ENCODE assay signal across 23 cellular contexts in genomic region chr15:89021224-89021623, GRCh38.
DNase-seq lines count a peak whose midpoint lies in the region; ATAC-seq, FAIRE-seq and TF ChIP-seq lines count a peak whose summit lies in the region.
"Had no signal": no experiment of that assay in that cellular context is flagged by ENCODE, and none has a peak within 500 bp of the region (broad histone marks: within the 10 kb centered on the region; RNA-seq: fewer than 3 reads in every experiment).

No MANE protein-coding gene starts in this region.

- peaks cover 0 to 17% (median 0%) of the 10 kb centered on the region in 4 donors for H3K9me3 ChIP-seq in tibial nerve
- H3K9me3 ChIP-seq in kidney (ENCODE audit: control insufficient read depth in 1 of 2, low read length in 2 of 2) = peaks cover 0 to 2% of the 10 kb centered on the region in 2 donors
- H3K9me3 ChIP-seq: body of pancreas, neutrophil, right lobe of liver had no signal

- H3K27ac ChIP-seq in angular gyrus (ENCODE audit: low read depth, low read length) (peak overlapping the region; percentile 48), tibial nerve (peak overlapping the region; percentile 20 to 83 (median 66)), kidney (ENCODE audit: low read depth in 2 of 2, low read length in 2 of 2) (no peak overlapping the region)
- H3K27ac ChIP-seq: BLaER1, body of pancreas, hepatocyte, KMS-11, neutrophil, right lobe of liver, SK-N-MC had no signal

- no peak for TF ChIP-seq POLR2A in tibial nerve (IDR thresholded peaks at IDR 0.05)

- no peak for TF ChIP-seq CTCF in tibial nerve (IDR thresholded peaks at IDR 0.05)
- no peak for TF ChIP-seq CTCF in kidney (IDR thresholded peaks at IDR 0.05; ENCODE audit: borderline replicate concordance, extremely low read depth, insufficient read depth)

- peaks cover 0 to 37% (median 12%) of the 10 kb centered on the region in 4 donors for H3K4me1 ChIP-seq in tibial nerve
- peaks cover 0 to 4% of the 10 kb centered on the region in 2 donors for H3K4me1 ChIP-seq in kidney (ENCODE audit: control insufficient read depth in 1 of 2, insufficient read depth in 1 of 2, low read depth in 1 of 2, low read length in 2 of 2)
- H3K4me1 ChIP-seq: right lobe of liver had no signal

- FAIRE-seq in kidney (lab: Jason Lieb, UNC) = no peak

- H3K4me3 ChIP-seq in tibial nerve (no peak overlapping the region), kidney (ENCODE audit: low read length in 2 of 2) (no peak overlapping the region)
- H3K4me3 ChIP-seq: BLaER1, body of pancreas, hepatocyte, right lobe of liver, SK-N-MC had no signal

- no peaks in the 10 kb centered on the region for H3K27me3 ChIP-seq in tibial nerve
- H3K27me3 ChIP-seq: BLaER1, body of pancreas, hepatocyte had no signal

- DNase-seq in KG1 (lab: John Stamatoyannopoulos, UW) (peak; percentile 24), mucosa of gallbladder (ENCODE audit: low spot score) (peak; percentile 48), tibial nerve (ENCODE audit: low spot score in 2 of 2) (no peak), SW 1271 (lab: John Stamatoyannopoulos, UW) (no peak), kidney (no peak)
- DNase-seq in activated CD8-positive, alpha-beta memory T cell treated with anti-CD3 and anti-CD28 coated beads for 24 hours = no peak
- DNase-seq: activated CD4-positive, alpha-beta T cell treated with anti-CD3 and anti-CD28 coated beads, Interleukin-2, amount 10 ng/mL, durations not matched to agents 24 days and 14 days; activated naive CD4-positive, alpha-beta T cell treated with anti-CD3 and anti-CD28 coated beads, Interleukin-2, amount 10 ng/mL, durations not matched to agents 7 days and 5 days; body of pancreas; midbrain; NCI-H1417 treated with DMSO at 0.1 percent for 48 hours; NCI-H2171 treated with DMSO at 0.1 percent for 48 hours; right lobe of liver; stimulated activated CD4-positive, alpha-beta T cell treated with anti-CD3 and anti-CD28 coated beads, Interleukin-2, amount 100 ng/mL, for 24 hours had no signal

- ATAC-seq in GM19452 (IDR thresholded peaks at IDR 0.05; ENCODE audit: unreplicated experiment) = no peak
- ATAC-seq: body of pancreas, esophagus mucosa, Panc1, right lobe of liver had no signal

- H3K9ac ChIP-seq in kidney (ENCODE audit: low read length in 2 of 2) = no peak overlapping the region
- H3K9ac ChIP-seq: BLaER1, KMS-11 had no signal

- TF ChIP-seq EP300 in tibial nerve (IDR thresholded peaks at IDR 0.05) = peak; percentile 63 to 81

- intact Hi-C loops in kidney (cut with DNase I) = no loop called here

- WGBS in tibial nerve, 2 donors = 36 to 49% methylated on average over 2 of the region's 2 CpGs

- H3K36me3 ChIP-seq in tibial nerve = no peaks in the 10 kb centered on the region
- no peaks in the 10 kb centered on the region for H3K36me3 ChIP-seq in kidney (ENCODE audit: control insufficient read depth in 1 of 2, insufficient read depth in 2 of 2, low read length in 2 of 2)
- H3K36me3 ChIP-seq: BLaER1, neutrophil, right lobe of liver had no signal

Comparison
In these comparisons a context has a peak if more than half of its experiments do, and no peak if none do; other contexts are left out.
1. DNase-seq: peak in KG1 (single experiment) and mucosa of gallbladder (single experiment); none in tibial nerve (0 of 2), SW 1271 (0 of 2), kidney (single experiment) and activated CD8-positive, alpha-beta memory T cell treated with anti-CD3 and anti-CD28 coated beads for 24 hours (single experiment).
2. H3K27ac ChIP-seq: peak in angular gyrus (single experiment) and tibial nerve (4 of 4); none in kidney (0 of 2).